2 cellular contexts compared by ENCODE assay signal in genomic region chr2:10551496-10551895, GRCh38.
A peak's percentile ranks its signal among the peaks of the same experiment; 100 is the strongest.
TF ChIP-seq lines count a peak whose summit lies in the region.

No MANE protein-coding gene starts in this region.

TF ChIP-seq in K562, 482 proteins besides CTCF, POLR2A, EP300 and RAD21:
- TF ChIP-seq GATAD2A (IDR thresholded peaks at IDR 0.05) (no peak), NRF1 (conservative IDR thresholded peaks at IDR 0.05 in 1 of 2, IDR thresholded peaks at IDR 0.05 in 1 of 2) (peak; percentile 68 to 74), SAFB2 (IDR thresholded peaks at IDR 0.05; ENCODE audit: borderline replicate concordance, low read depth, low read length, severe bottlenecking) (no peak), NFATC3 (IDR thresholded peaks at IDR 0.05) (no peak)
- TF ChIP-seq, protein P1, sequence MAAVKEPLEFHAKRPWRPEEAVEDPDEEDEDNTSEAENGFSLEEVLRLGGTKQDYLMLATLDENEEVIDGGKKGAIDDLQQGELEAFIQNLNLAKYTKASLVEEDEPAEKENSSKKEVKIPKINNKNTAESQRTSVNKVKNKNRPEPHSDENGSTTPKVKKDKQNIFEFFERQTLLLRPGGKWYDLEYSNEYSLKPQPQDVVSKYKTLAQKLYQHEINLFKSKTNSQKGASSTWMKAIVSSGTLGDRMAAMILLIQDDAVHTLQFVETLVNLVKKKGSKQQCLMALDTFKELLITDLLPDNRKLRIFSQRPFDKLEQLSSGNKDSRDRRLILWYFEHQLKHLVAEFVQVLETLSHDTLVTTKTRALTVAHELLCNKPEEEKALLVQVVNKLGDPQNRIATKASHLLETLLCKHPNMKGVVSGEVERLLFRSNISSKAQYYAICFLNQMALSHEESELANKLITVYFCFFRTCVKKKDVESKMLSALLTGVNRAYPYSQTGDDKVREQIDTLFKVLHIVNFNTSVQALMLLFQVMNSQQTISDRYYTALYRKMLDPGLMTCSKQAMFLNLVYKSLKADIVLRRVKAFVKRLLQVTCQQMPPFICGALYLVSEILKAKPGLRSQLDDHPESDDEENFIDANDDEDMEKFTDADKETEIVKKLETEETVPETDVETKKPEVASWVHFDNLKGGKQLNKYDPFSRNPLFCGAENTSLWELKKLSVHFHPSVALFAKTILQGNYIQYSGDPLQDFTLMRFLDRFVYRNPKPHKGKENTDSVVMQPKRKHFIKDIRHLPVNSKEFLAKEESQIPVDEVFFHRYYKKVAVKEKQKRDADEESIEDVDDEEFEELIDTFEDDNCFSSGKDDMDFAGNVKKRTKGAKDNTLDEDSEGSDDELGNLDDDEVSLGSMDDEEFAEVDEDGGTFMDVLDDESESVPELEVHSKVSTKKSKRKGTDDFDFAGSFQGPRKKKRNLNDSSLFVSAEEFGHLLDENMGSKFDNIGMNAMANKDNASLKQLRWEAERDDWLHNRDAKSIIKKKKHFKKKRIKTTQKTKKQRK (IDR thresholded peaks at IDR 0.05; ENCODE audit: borderline replicate concordance, low read depth, low read length), result no peak

TF ChIP-seq in H1, 55 proteins besides CTCF, POLR2A, EP300 and RAD21:
- TF ChIP-seq SP2 (IDR thresholded peaks at IDR 0.05; ENCODE audit: low read length) (no peak), EGR1 (IDR thresholded peaks at IDR 0.05; ENCODE audit: borderline replicate concordance, low read depth, low read length) (no peak)
